In genomic region chr13:104872153-104872552, GRCh38 we compare ENCODE assay signal across 18 cellular contexts.
A peak's percentile ranks its signal among the peaks of the same experiment; 100 is the strongest.
DNase-seq lines count a peak whose midpoint lies in the region; ATAC-seq, FAIRE-seq and TF ChIP-seq lines count a peak whose summit lies in the region.
"Had no signal": no experiment of that assay in that cellular context is flagged by ENCODE, and none has a peak within 500 bp of the region (broad histone marks: within the 10 kb centered on the region; RNA-seq: fewer than 3 reads in every experiment).

No MANE protein-coding gene starts in this region.

- no peak for TF ChIP-seq EP300 in H1 (IDR thresholded peaks at IDR 0.05; ENCODE audit: borderline replicate concordance in 1 of 2, low read depth in 2 of 2, low read length in 2 of 2)

- H3K4ac ChIP-seq in H1 (replicated peaks; ENCODE audit: insufficient read length, low read depth, low read length): no peak overlapping the region

- peaks cover 42% of the 10 kb centered on the region for H3K4me1 Mint-ChIP-seq in nephron progenitor cell
- H3K4me1 Mint-ChIP-seq in activated naive CD4-positive, alpha-beta T cell treated with anti-CD3 and anti-CD28 coated beads, Interleukin-2, amount 10 ng/mL, durations not matched to agents 7 days and 5 days: peaks cover 8% of the 10 kb centered on the region
- H3K4me1 Mint-ChIP-seq: B cell had no signal

- peaks cover 5% of the 10 kb centered on the region for H3K36me3 Mint-ChIP-seq in nephron progenitor cell (ENCODE audit: low read depth)
- H3K36me3 Mint-ChIP-seq in activated naive CD4-positive, alpha-beta T cell treated with anti-CD3 and anti-CD28 coated beads, Interleukin-2, amount 10 ng/mL, durations not matched to agents 7 days and 5 days: no peaks in the 10 kb centered on the region

- peaks cover 5% of the 10 kb centered on the region for H3K9me3 Mint-ChIP-seq in nephron progenitor cell
- peaks cover 2% of the 10 kb centered on the region for H3K9me3 Mint-ChIP-seq in activated naive CD4-positive, alpha-beta T cell treated with anti-CD3 and anti-CD28 coated beads, Interleukin-2, amount 10 ng/mL, durations not matched to agents 7 days and 5 days
- H3K9me3 Mint-ChIP-seq: HFFc6 had no signal

- no peak overlapping the region for H3K23ac ChIP-seq in H1 (ENCODE audit: insufficient read length)

- no peak for ATAC-seq in DND-41 (ENCODE audit: insufficient read depth, low read depth)
- ATAC-seq: GM12878, HepG2 had no signal

- H3K27ac ChIP-seq in DND-41 (ENCODE audit: low read length) (peak overlapping the region; percentile 30), HL-60 (replicated peaks) (peak overlapping the region; percentile 64), H1 (ENCODE audit: low read depth, low read length) (no peak overlapping the region)

- no peaks in the 10 kb centered on the region for H3K27me3 Mint-ChIP-seq in nephron progenitor cell (ENCODE audit: low read depth, poor library complexity)
- H3K27me3 Mint-ChIP-seq in activated naive CD4-positive, alpha-beta T cell treated with anti-CD3 and anti-CD28 coated beads, Interleukin-2, amount 10 ng/mL, durations not matched to agents 7 days and 5 days: no peaks in the 10 kb centered on the region
- H3K27me3 Mint-ChIP-seq: B cell; CD4-positive, alpha-beta T cell had no signal

- H3K4me2 ChIP-seq in DND-41 (ENCODE audit: insufficient read depth, low read length) (no peak overlapping the region), H1 (ENCODE audit: insufficient read depth in 1 of 2, low read depth in 2 of 2, low read length in 2 of 2) (no peak overlapping the region)

- no peak for FAIRE-seq in H1 (lab: Jason Lieb, UNC)
- FAIRE-seq: D721Med, GM12878, GM18507, HepG2, HTR-8/SVneo had no signal

- no peak overlapping the region for H4K8ac ChIP-seq in H1 (ENCODE audit: extremely low read depth, insufficient read depth, low read length)

- H3K4me1 ChIP-seq in DND-41 (ENCODE audit: insufficient read depth, low read length) (peaks cover 79% of the 10 kb centered on the region), H1 (replicated peaks in 1 of 4; ENCODE audit: control insufficient read depth in 3 of 4, insufficient read depth in 4 of 4, low read length in 3 of 4) (no peaks in the 10 kb centered on the region)

- H4K20me1 ChIP-seq in DND-41 (ENCODE audit: insufficient read depth, low read length): no peaks in the 10 kb centered on the region
- H4K20me1 ChIP-seq in H1 (replicated peaks in 1 of 2; ENCODE audit: control insufficient read depth in 1 of 2, insufficient read depth in 2 of 2, low read length in 2 of 2): no peaks in the 10 kb centered on the region

- no peak overlapping the region for H2BK15ac ChIP-seq in H1 (ENCODE audit: low read length)

- TF ChIP-seq CTCF in DND-41 (IDR thresholded peaks at IDR 0.05; ENCODE audit: borderline replicate concordance, extremely low read depth, low read length, poor library complexity, severe bottlenecking): no peak
- TF ChIP-seq CTCF in HL-60 (IDR thresholded peaks at IDR 0.05; ENCODE audit: insufficient read depth, low read length): no peak
- no peak for TF ChIP-seq CTCF in H1 (IDR thresholded peaks at IDR 0.05; ENCODE audit: control extremely low read depth in 1 of 3, insufficient read depth in 1 of 3, low read depth in 1 of 3, low read length in 3 of 3)
- TF ChIP-seq CTCF in nephron progenitor cell (IDR thresholded peaks at IDR 0.05): no peak

- no peak for TF ChIP-seq POLR2A in H1 (IDR thresholded peaks at IDR 0.05; ENCODE audit: control extremely low read depth in 1 of 2, low read depth in 2 of 2, low read length in 2 of 2)

- H2BK20ac ChIP-seq in H1 (ENCODE audit: low read length): no peak overlapping the region

- H3K14ac ChIP-seq in H1 (ENCODE audit: insufficient read length): no peak overlapping the region

- H3K36me3 ChIP-seq in DND-41 (ENCODE audit: insufficient read depth, low read length) (no peaks in the 10 kb centered on the region), H1 (ENCODE audit: control insufficient read depth in 2 of 4, insufficient read depth in 4 of 4, low read length in 3 of 4) (no peaks in the 10 kb centered on the region)

- 64% methylated on average over 4 of the region's 4 CpGs; no CpG with 5 or more reads in 1 of the 2 experiments for whole genome bisulfite sequencing in H1 (ENCODE audit: extremely low coverage in 1 of 2, insufficient coverage in 1 of 2, insufficient read length in 1 of 2, insufficient replicate concordance in 2 of 2, low coverage in 1 of 2, low lambda C conversion rate in 2 of 2, missing lambda C conversion rate in 1 of 2), 2 experiments

- POLR2A ChIA-PET in H1 (lab: Charles Lee; ENCODE audit: partially characterized antibody): no interaction called here

- no peak overlapping the region for H2AK5ac ChIP-seq in H1 (ENCODE audit: low read depth, low read length)

- H3K4me3 Mint-ChIP-seq in nephron progenitor cell: no peak overlapping the region
- no peak overlapping the region for H3K4me3 Mint-ChIP-seq in activated naive CD4-positive, alpha-beta T cell treated with anti-CD3 and anti-CD28 coated beads, Interleukin-2, amount 10 ng/mL, durations not matched to agents 7 days and 5 days
- H3K4me3 Mint-ChIP-seq: B cell; CD4-positive, alpha-beta T cell; HFFc6 had no signal

- no peaks in the 10 kb centered on the region for H3K79me1 ChIP-seq in H1 (ENCODE audit: low read depth, low read length)

- CTCF ChIA-PET in H1 (lab: Charles Lee; ENCODE audit: partially characterized antibody): interaction anchor here (1.1 kb wide), 1 partner anchor 9 kb away, joined by 5 read pairs; no protein-coding TSS in a partner anchor
- CTCF ChIA-PET in activated naive CD4-positive, alpha-beta T cell treated with anti-CD3 and anti-CD28 coated beads, Interleukin-2, amount 10 ng/mL, durations not matched to agents 7 days and 5 days (lab: Charles Lee): interaction anchor here (0.7 kb wide), 1 partner anchor 30 kb away, joined by 3 read pairs; no protein-coding TSS in a partner anchor

- H3K79me2 ChIP-seq in DND-41 (ENCODE audit: insufficient read depth, low read length) (no peaks in the 10 kb centered on the region), H1 (ENCODE audit: control insufficient read depth in 1 of 2, insufficient read depth in 2 of 2, low read length in 2 of 2) (no peaks in the 10 kb centered on the region)

- no peak overlapping the region for H3K4me3 ChIP-seq in DND-41 (ENCODE audit: low read depth in 1 of 2, low read length in 2 of 2)
- H3K4me3 ChIP-seq in HL-60 (replicated peaks; ENCODE audit: insufficient read depth, low read length): no peak overlapping the region
- H3K4me3 ChIP-seq in H1 (ENCODE audit: extremely low read depth in 1 of 4, insufficient read depth in 2 of 4, low read depth in 3 of 4, low read length in 4 of 4): no peak overlapping the region
- H3K4me3 ChIP-seq: GM12878 had no signal

- no peak for DNase-seq in DND-41
- DNase-seq in HL-60 (ENCODE audit: low read depth in 1 of 2, low spot score in 1 of 2): no peak
- DNase-seq in H1 (ENCODE audit: low read depth in 1 of 2, low spot score in 2 of 2): no peak
- DNase-seq in nephron progenitor cell: no peak
- no peak for DNase-seq in activated naive CD4-positive, alpha-beta T cell treated with anti-CD3 and anti-CD28 coated beads, Interleukin-2, amount 10 ng/mL, durations not matched to agents 7 days and 5 days
- DNase-seq in DMS153 (lab: John Stamatoyannopoulos, UW): no peak
- no peak for DNase-seq in T-helper 9 cell
- DNase-seq in stimulated activated naive CD4-positive, alpha-beta T cell (lab: John Stamatoyannopoulos, UW): no peak
- DNase-seq: C1 segment of cervical spinal cord; CD4-positive, alpha-beta T cell; HCEC 1CT; HFFc6 had no signal

- H3K56ac ChIP-seq in H1 (replicated peaks; ENCODE audit: insufficient read length, low read depth, low read length): no peak overlapping the region

- H3K9me3 ChIP-seq in DND-41 (ENCODE audit: insufficient read depth, low read length, severe bottlenecking) (peaks cover 12% of the 10 kb centered on the region), H1 (ENCODE audit: insufficient read depth in 2 of 2, low read depth in 1 of 2, low read length in 1 of 2) (no peaks in the 10 kb centered on the region)

- no peak overlapping the region for H2BK5ac ChIP-seq in H1 (ENCODE audit: low read depth, low read length)

- TF ChIP-seq RAD21 in H1 (IDR thresholded peaks at IDR 0.05 in 1 of 2, conservative IDR thresholded peaks at IDR 0.05 in 1 of 2; ENCODE audit: low read depth in 2 of 2, low read length in 2 of 2): no peak

- H4K91ac ChIP-seq in H1 (replicated peaks; ENCODE audit: insufficient read length, low read length): no peak overlapping the region

- no peak overlapping the region for H2BK120ac ChIP-seq in H1 (replicated peaks; ENCODE audit: low read depth, low read length)

- H2BK12ac ChIP-seq in H1 (ENCODE audit: low read depth, low read length): no peak overlapping the region

- peak overlapping the region; percentile 27 for H3K27ac Mint-ChIP-seq in nephron progenitor cell
- no peak overlapping the region for H3K27ac Mint-ChIP-seq in activated naive CD4-positive, alpha-beta T cell treated with anti-CD3 and anti-CD28 coated beads, Interleukin-2, amount 10 ng/mL, durations not matched to agents 7 days and 5 days
- H3K27ac Mint-ChIP-seq: B cell; CD4-positive, alpha-beta T cell; HFFc6 had no signal

- H3K27me3 ChIP-seq in DND-41 (ENCODE audit: insufficient read depth, low read length, poor library complexity) (no peaks in the 10 kb centered on the region), HL-60 (ENCODE audit: insufficient read depth, poor library complexity, severe bottlenecking) (no peaks in the 10 kb centered on the region), H1 (replicated peaks in 1 of 4; ENCODE audit: control insufficient read depth in 3 of 4, extremely low read depth in 1 of 4, insufficient read depth in 3 of 4, low read length in 3 of 4) (no peaks in the 10 kb centered on the region)

- H3K23me2 ChIP-seq in H1 (ENCODE audit: low read depth, low read length): no peaks in the 10 kb centered on the region

- no peak overlapping the region for H4K5ac ChIP-seq in H1 (ENCODE audit: insufficient read length, low read depth, low read length)

- no peak overlapping the region for H3K18ac ChIP-seq in H1 (ENCODE audit: extremely low read depth, low read length)

- no peak overlapping the region for H3K9ac ChIP-seq in DND-41 (ENCODE audit: low read depth, low read length)
- no peak overlapping the region for H3K9ac ChIP-seq in H1 (replicated peaks in 1 of 4; ENCODE audit: extremely low read depth in 1 of 4, low read depth in 3 of 4, low read length in 3 of 4)

- peak overlapping the region; percentile 15; the same call in 1 of the 2 replicates for H2AFZ ChIP-seq in DND-41 (ENCODE audit: low read depth, low read length)
- H2AFZ ChIP-seq in H1 (ENCODE audit: low read length): peak overlapping the region; percentile 88; the same call in 1 of the 2 replicates

TF ChIP-seq in H1, 55 proteins besides CTCF, POLR2A, EP300 and RAD21 (continues in another document):
- no peak for TF ChIP-seq CBX5 (IDR thresholded peaks at IDR 0.05; ENCODE audit: low read depth, low read length)
- no peak for TF ChIP-seq CHD1 (IDR thresholded peaks at IDR 0.05; ENCODE audit: low read depth, low read length)
- TF ChIP-seq SAP30 (IDR thresholded peaks at IDR 0.05; ENCODE audit: insufficient read depth, insufficient replicate concordance, low read length): no peak
- no peak for TF ChIP-seq CREB1 (IDR thresholded peaks at IDR 0.05)
- TF ChIP-seq ASH2L (IDR thresholded peaks at IDR 0.05; ENCODE audit: low read length): no peak
- no peak for TF ChIP-seq FOSL1 (IDR thresholded peaks at IDR 0.05; ENCODE audit: insufficient read depth, low read depth, low read length)
- no peak for TF ChIP-seq KDM4A (IDR thresholded peaks at IDR 0.05; ENCODE audit: low read depth, low read length, severe bottlenecking)
